ENCODE assay signal across 23 cellular contexts in the genomic region with DNA sequence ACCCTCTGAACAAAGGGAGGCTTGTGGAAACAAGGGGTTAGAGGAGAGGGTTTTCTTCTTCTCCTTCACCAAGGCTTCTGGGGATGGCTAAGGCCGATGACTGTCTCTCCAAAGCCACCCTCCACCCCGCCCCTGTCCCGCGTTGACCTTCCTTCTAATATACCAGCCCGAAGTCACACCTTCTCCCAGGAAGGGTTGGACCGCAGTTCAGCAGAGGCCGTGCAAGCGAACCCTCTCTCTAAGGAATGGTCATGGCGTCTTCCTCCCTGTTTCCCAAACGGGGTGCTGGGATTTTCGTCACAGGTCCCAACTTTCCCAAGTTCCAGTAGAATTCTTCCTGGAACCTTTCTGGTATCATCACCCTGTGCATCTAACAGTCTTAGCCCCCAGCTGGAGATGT. TPM values are rescaled to one million over a fixed set of nuclear protein-coding genes. Genes with fewer than 3 reads are reported as not detected.
DNase-seq lines count a peak whose midpoint lies in the region; ATAC-seq, FAIRE-seq and TF ChIP-seq lines count a peak whose summit lies in the region.
"Had no signal": no experiment of that assay in that cellular context is flagged by ENCODE, and none has a peak within 500 bp of the region (broad histone marks: within the 10 kb centered on the region; RNA-seq: fewer than 3 reads in every experiment).

No MANE protein-coding gene starts in this region.

- H3K36me3 ChIP-seq in BLaER1 treated with 17β-estradiol and CSF1 and Interleukin-3, amounts not matched to agents 10 nM and 100 nM, result no peaks in the 10 kb centered on the region
- no peaks in the 10 kb centered on the region for H3K36me3 ChIP-seq in SJCRH30
- no peaks in the 10 kb centered on the region for H3K36me3 ChIP-seq in kidney (ENCODE audit: control insufficient read depth in 1 of 2, insufficient read depth in 2 of 2, low read length in 2 of 2)
- no peaks in the 10 kb centered on the region for H3K36me3 ChIP-seq in neuronal stem cell (replicated peaks in 1 of 2; ENCODE audit: control insufficient read depth in 2 of 2, insufficient read depth in 2 of 2, low read length in 2 of 2)
- H3K36me3 ChIP-seq: BE2C had no signal

- FAIRE-seq in kidney (lab: Jason Lieb, UNC), result no peak
- FAIRE-seq: A549, G401.6, GM12892 had no signal

- H3K4me3 ChIP-seq in BLaER1 treated with 17β-estradiol and CSF1 and Interleukin-3, amounts not matched to agents 10 nM and 100 nM, result no peak overlapping the region
- H3K4me3 ChIP-seq in SJCRH30 (no peak overlapping the region), kidney (ENCODE audit: low read length in 2 of 2) (no peak overlapping the region), neuronal stem cell (ENCODE audit: low read length in 2 of 2) (no peak overlapping the region)
- H3K4me3 ChIP-seq: A549, GM23248 had no signal

- H2AFZ ChIP-seq in neuronal stem cell (ENCODE audit: low read length), result no peak overlapping the region
- H2AFZ ChIP-seq: GM23248 had no signal

- no peak overlapping the region for H3K18ac ChIP-seq in neuronal stem cell (ENCODE audit: low read length)

- H2BK12ac ChIP-seq in neuronal stem cell (ENCODE audit: low read length), result no peak overlapping the region

- peak overlapping the region; percentile 53 for H2AK5ac ChIP-seq in neuronal stem cell (ENCODE audit: low read depth, low read length)

- H2BK120ac ChIP-seq in neuronal stem cell (ENCODE audit: low read depth, low read length), result no peak overlapping the region

- DNase-seq in SJCRH30, result no peak
- peak; percentile 59 for DNase-seq in kidney
- no peak for DNase-seq in neuronal stem cell (ENCODE audit: low spot score)
- no peak for DNase-seq in kidney tubule cell (ENCODE audit: low spot score)
- DNase-seq in LoVo (ENCODE audit: low spot score), result no peak
- DNase-seq in NCI-H2196 (lab: John Stamatoyannopoulos, UW; ENCODE audit: unreplicated experiment), result no peak
- DNase-seq: 8988T; ACHN; AML-193; BE2C; CD4-positive, CD25-positive, alpha-beta regulatory T cell; CD8-positive, alpha-beta T cell; DMS153; DND-41; GM23248; H9; HFFc6 had no signal

- no peak for ATAC-seq in HG03045 (IDR thresholded peaks at IDR 0.05; ENCODE audit: unreplicated experiment)
- ATAC-seq: A549; CD8-positive, alpha-beta T cell had no signal

- peak overlapping the region in 10 of 11 experiments; percentile 63 to 96 (median 88); a peak in 18 of 22 replicates for H3K4me2 ChIP-seq in BLaER1 treated with 17β-estradiol and CSF1 and Interleukin-3, amounts not matched to agents 10 nM and 100 nM
- no peak overlapping the region for H3K4me2 ChIP-seq in neuronal stem cell (ENCODE audit: insufficient read depth, low read length, poor library complexity, severe bottlenecking)
- H3K4me2 ChIP-seq: A549 had no signal

- peaks cover 60 to 97% (median 87%) of the 10 kb centered on the region in 10 experiments for H3K4me1 ChIP-seq in BLaER1 treated with 17β-estradiol and CSF1 and Interleukin-3, amounts not matched to agents 10 nM and 100 nM
- H3K4me1 ChIP-seq in SJCRH30 (peaks cover 86% of the 10 kb centered on the region), kidney (ENCODE audit: control insufficient read depth in 1 of 2, insufficient read depth in 1 of 2, low read depth in 1 of 2, low read length in 2 of 2) (no peaks in the 10 kb centered on the region), neuronal stem cell (ENCODE audit: control insufficient read depth in 2 of 2, insufficient read depth in 1 of 2, low read depth in 1 of 2, low read length in 2 of 2) (peaks cover 16 to 23% of the 10 kb centered on the region in 2 donors)
- H3K4me1 ChIP-seq: BE2C had no signal

- H2BK5ac ChIP-seq in neuronal stem cell (ENCODE audit: low read length), result no peak overlapping the region

- TF ChIP-seq CTCF in kidney (IDR thresholded peaks at IDR 0.05; ENCODE audit: borderline replicate concordance, extremely low read depth, insufficient read depth), result no peak

- H3K27ac ChIP-seq in BLaER1 treated with 17β-estradiol and CSF1 and Interleukin-3, amounts not matched to agents 10 nM and 100 nM, result peak overlapping the region in 6 of 11 experiments; percentile 6 to 78 (median 48); a peak in 6 of 22 replicates
- H3K27ac ChIP-seq in SJCRH30, result peak overlapping the region; percentile 1; the same call in 1 of the 2 replicates
- no peak overlapping the region for H3K27ac ChIP-seq in kidney (ENCODE audit: low read depth in 2 of 2, low read length in 2 of 2)
- no peak overlapping the region for H3K27ac ChIP-seq in neuronal stem cell (replicated peaks; ENCODE audit: low read length)
- H3K27ac ChIP-seq: C4-2B, GM23248 had no signal

- peak overlapping the region; percentile 38 for H2BK15ac ChIP-seq in neuronal stem cell (ENCODE audit: low read length)

- peaks cover 0 to 9% (median 6%) of the 10 kb centered on the region in 11 experiments; a peak in 8 of 22 replicates for H3K9me3 ChIP-seq in BLaER1 treated with 17β-estradiol and CSF1 and Interleukin-3, amounts not matched to agents 10 nM and 100 nM (replicated peaks in 1 of 11)
- H3K9me3 ChIP-seq in SJCRH30 (replicated peaks) (no peaks in the 10 kb centered on the region), kidney (ENCODE audit: control insufficient read depth in 1 of 2, low read length in 2 of 2) (no peaks in the 10 kb centered on the region), neuronal stem cell (replicated peaks in 1 of 2; ENCODE audit: control insufficient read depth in 2 of 2, insufficient read depth in 1 of 2, low read depth in 1 of 2, low read length in 2 of 2) (peaks cover 1 to 4% of the 10 kb centered on the region in 2 donors)
- H3K9me3 ChIP-seq: A549, BE2C had no signal

- no peak overlapping the region for H4K8ac ChIP-seq in neuronal stem cell (ENCODE audit: low read depth, low read length)

- intact Hi-C loops in kidney (cut with DNase I), result no loop called here

- no peak overlapping the region for H3K4ac ChIP-seq in neuronal stem cell (ENCODE audit: low read length)

- H4K91ac ChIP-seq in neuronal stem cell (ENCODE audit: low read depth, low read length, poor library complexity), result no peak overlapping the region

- H3K27me3 ChIP-seq in BLaER1 treated with 17β-estradiol and CSF1 and Interleukin-3, amounts not matched to agents 10 nM and 100 nM, result peaks cover 0 to 4% (median 0%) of the 10 kb centered on the region in 11 experiments; a peak in 2 of 22 replicates
- no peaks in the 10 kb centered on the region for H3K27me3 ChIP-seq in SJCRH30
- H3K27me3 ChIP-seq in neuronal stem cell (ENCODE audit: control insufficient read depth in 3 of 3, insufficient read depth in 3 of 3, low read depth in 1 of 3, low read length in 3 of 3), result peaks cover 0 to 10% (median 0%) of the 10 kb centered on the region in 3 experiments
- H3K27me3 ChIP-seq: BE2C had no signal

- H3K79me1 ChIP-seq in neuronal stem cell (ENCODE audit: low read depth, low read length), result no peaks in the 10 kb centered on the region

- no peak overlapping the region for H3K14ac ChIP-seq in neuronal stem cell (ENCODE audit: low read length)

- H3K9ac ChIP-seq in BLaER1 treated with 17β-estradiol and CSF1 and Interleukin-3, amounts not matched to agents 10 nM and 100 nM, result no peak overlapping the region
- H3K9ac ChIP-seq in kidney (ENCODE audit: low read length in 2 of 2), result no peak overlapping the region
- no peak overlapping the region for H3K9ac ChIP-seq in neuronal stem cell (ENCODE audit: low read depth, low read length, poor library complexity)
- H3K9ac ChIP-seq: GM23248 had no signal

- H4K20me1 ChIP-seq in BLaER1 treated with 17β-estradiol and CSF1 and Interleukin-3, amounts not matched to agents 10 nM and 100 nM, result no peaks in the 10 kb centered on the region

- H3K23ac ChIP-seq in neuronal stem cell (ENCODE audit: low read depth, low read length, poor library complexity), result no peak overlapping the region

- no CpG with 5 or more reads among the region's 11 CpGs for WGBS in neuronal stem cell (ENCODE audit: extremely low coverage in 2 of 2, insufficient read length in 2 of 2, insufficient replicate concordance in 1 of 2), 2 donors

RNA-seq across cellular contexts. Expression of a gene that starts 49.4 kb away (rescaled TPM):
- total RNA-seq in SJCRH30 (2014; rRNA removed; shearing (Covaris generic)), result 16.0 and 18.2 TPM in 2 replicates
- total RNA-seq in kidney, result 4.7 TPM
- 5.5 TPM for polyA plus RNA-seq in kidney (ENCODE audit: insufficient read depth, low read depth, low replicate concordance)
- 181 TPM for polyA plus RNA-seq in neuronal stem cell (2013, experiment 1 of 2)
- polyA plus RNA-seq in neuronal stem cell (2013, experiment 2 of 2), result 177 TPM
- total RNA-seq: CD4-positive, CD25-positive, alpha-beta regulatory T cell; CD8-positive, alpha-beta T cell had no signal
- polyA plus RNA-seq: CD4-positive, CD25-positive, alpha-beta regulatory T cell had no signal

RNA-seq across cellular contexts. Expression of a gene that starts 49.6 kb away (rescaled TPM):
- total RNA-seq in SJCRH30 (2014; rRNA removed; shearing (Covaris generic)), result 0.04 TPM in 1 of 2 replicates, not detected in the other
- total RNA-seq in kidney, result 0.28 TPM
- 0.26 TPM for polyA plus RNA-seq in kidney (ENCODE audit: insufficient read depth, low read depth, low replicate concordance)
- 2.5 TPM for polyA plus RNA-seq in neuronal stem cell (2013, experiment 1 of 2)
- 2.9 TPM for polyA plus RNA-seq in neuronal stem cell (2013, experiment 2 of 2)
- total RNA-seq: CD4-positive, CD25-positive, alpha-beta regulatory T cell; CD8-positive, alpha-beta T cell; GM23248 had no signal

Comparison
In these comparisons a context has a peak if more than half of its experiments do, and no peak if none do; other contexts are left out.
1. H3K27ac ChIP-seq: peak in BLaER1 treated with 17β-estradiol and CSF1 and Interleukin-3, amounts not matched to agents 10 nM and 100 nM (6 of 11) and SJCRH30 (single experiment); none in kidney (0 of 2) and neuronal stem cell (single experiment).